In genomic region chr12:45991289-45992249, GRCh38 we compare ENCODE assay signal across 1 cellular context.
TF ChIP-seq lines count a peak whose summit lies in the region.

No MANE protein-coding gene starts in this region.

TF ChIP-seq in HEK293, 187 proteins besides CTCF, POLR2A, EP300 and RAD21 (continued from another document):
- TF ChIP-seq ZNF449 (tag by site-specific recombination; IDR thresholded peaks at IDR 0.05) (no peak), FEZF1 (tag by site-specific recombination; IDR thresholded peaks at IDR 0.05) (peak; percentile 45)
